ENCODE assay signal across 21 cellular contexts in genomic region chr7:81030472-81030871, GRCh38.
DNase-seq lines count a peak whose midpoint lies in the region; TF ChIP-seq lines count a peak whose summit lies in the region.
"Had no signal": no experiment of that assay in that cellular context is flagged by ENCODE, and none has a peak within 500 bp of the region (broad histone marks: within the 10 kb centered on the region; RNA-seq: fewer than 3 reads in every experiment).

No MANE protein-coding gene starts in this region.

- peaks cover 33% of the 10 kb centered on the region for H3K4me1 Mint-ChIP-seq in nephron
- H3K4me1 Mint-ChIP-seq: B cell had no signal

- H3K9me3 Mint-ChIP-seq in nephron: no peaks in the 10 kb centered on the region

- POLR2A ChIA-PET in HEK293 (lab: Yijun Ruan, JAX): no interaction called here

- H3K27ac ChIP-seq in HEK293 (ENCODE audit: extremely low read depth, low read depth, low read length): no peak overlapping the region
- H3K27ac ChIP-seq in SJCRH30: no peak overlapping the region; the same call in 1 of the 2 replicates
- H3K27ac ChIP-seq: 22Rv1; A549; BLaER1 treated with 17β-estradiol and CSF1 and Interleukin-3, amounts not matched to agents 10 nM and 100 nM; C4-2B had no signal

- H3K36me3 Mint-ChIP-seq in nephron (ENCODE audit: low read depth): no peaks in the 10 kb centered on the region
- H3K36me3 Mint-ChIP-seq: CD8-positive, alpha-beta T cell had no signal

- H3K27me3 Mint-ChIP-seq in nephron (ENCODE audit: low read depth): peaks cover 3% of the 10 kb centered on the region
- H3K27me3 Mint-ChIP-seq: B cell; CD4-positive, alpha-beta T cell had no signal

- H3K4me1 ChIP-seq in HEK293 (ENCODE audit: control insufficient read depth, insufficient read depth, low read length) (no peaks in the 10 kb centered on the region), SJCRH30 (peaks cover 32% of the 10 kb centered on the region)
- H3K4me1 ChIP-seq: A549; BLaER1 treated with 17β-estradiol and CSF1 and Interleukin-3, amounts not matched to agents 10 nM and 100 nM; Caco-2 had no signal

- peak overlapping the region; percentile 18 to 80 (median 31) for H3K27ac Mint-ChIP-seq in nephron
- H3K27ac Mint-ChIP-seq: B cell; CD4-positive, alpha-beta T cell; CD8-positive, alpha-beta T cell had no signal

- H3K36me3 ChIP-seq in HEK293 (ENCODE audit: control insufficient read depth in 2 of 2, insufficient read depth in 1 of 2, low read length in 2 of 2): no peaks in the 10 kb centered on the region
- H3K36me3 ChIP-seq in SJCRH30: no peaks in the 10 kb centered on the region
- H3K36me3 ChIP-seq: BLaER1 treated with 17β-estradiol and CSF1 and Interleukin-3, amounts not matched to agents 10 nM and 100 nM had no signal

- DNase-seq in NCI-H82 (lab: John Stamatoyannopoulos, UW) (peak; percentile 2), NCI-H82 treated with DMSO at 0.1 percent for 48 hours (lab: John Stamatoyannopoulos, UW; ENCODE audit: unreplicated experiment) (no peak), dedifferentiated amniotic fluid mesenchymal stem cell (ENCODE audit: extremely low spot score) (no peak), SJCRH30 (no peak), amygdala (lab: John Stamatoyannopoulos, UW) (no peak)
- DNase-seq: AML-193; Caco-2; Calu3; CD4-positive, alpha-beta T cell; CD8-positive, alpha-beta T cell; DMS 273 treated with DMSO at 0.1 percent for 48 hours; DMS79 treated with DMSO at 0.1 percent for 48 hours; GDM1 had no signal

- peak overlapping the region in 1 of 3 experiments; percentile 2 for H3K4me3 Mint-ChIP-seq in nephron
- H3K4me3 Mint-ChIP-seq: B cell; CD4-positive, alpha-beta T cell; CD8-positive, alpha-beta T cell had no signal

- H3K9me3 ChIP-seq in HEK293 (ENCODE audit: control insufficient read depth, insufficient read depth, low read depth, low read length): no peaks in the 10 kb centered on the region
- H3K9me3 ChIP-seq in SJCRH30 (replicated peaks): no peaks in the 10 kb centered on the region
- H3K9me3 ChIP-seq: A549; BLaER1 treated with 17β-estradiol and CSF1 and Interleukin-3, amounts not matched to agents 10 nM and 100 nM; Caco-2 had no signal

- H3K27me3 ChIP-seq in SJCRH30: no peaks in the 10 kb centered on the region
- H3K27me3 ChIP-seq: BLaER1 treated with 17β-estradiol and CSF1 and Interleukin-3, amounts not matched to agents 10 nM and 100 nM had no signal

- TF ChIP-seq CTCF in HEK293 (tag by site-specific recombination; IDR thresholded peaks at IDR 0.05): no peak
- TF ChIP-seq CTCF in nephron (IDR thresholded peaks at IDR 0.05; ENCODE audit: unreplicated experiment in 3 of 3): no peak

- CTCF ChIA-PET in HEK293 (lab: Yijun Ruan, JAX): interaction anchor here (0.5 kb wide), 1 partner anchor 982 kb away, joined by 3 read pairs; no protein-coding TSS in a partner anchor

- no peak overlapping the region for H3K4me3 ChIP-seq in HEK293 (ENCODE audit: low read depth, low read length)
- no peak overlapping the region for H3K4me3 ChIP-seq in SJCRH30
- H3K4me3 ChIP-seq: A549; BLaER1 treated with 17β-estradiol and CSF1 and Interleukin-3, amounts not matched to agents 10 nM and 100 nM; GM12878 had no signal

TF ChIP-seq in HEK293, 187 proteins besides CTCF, POLR2A, EP300 and RAD21:
- TF ChIP-seq, protein P1, sequence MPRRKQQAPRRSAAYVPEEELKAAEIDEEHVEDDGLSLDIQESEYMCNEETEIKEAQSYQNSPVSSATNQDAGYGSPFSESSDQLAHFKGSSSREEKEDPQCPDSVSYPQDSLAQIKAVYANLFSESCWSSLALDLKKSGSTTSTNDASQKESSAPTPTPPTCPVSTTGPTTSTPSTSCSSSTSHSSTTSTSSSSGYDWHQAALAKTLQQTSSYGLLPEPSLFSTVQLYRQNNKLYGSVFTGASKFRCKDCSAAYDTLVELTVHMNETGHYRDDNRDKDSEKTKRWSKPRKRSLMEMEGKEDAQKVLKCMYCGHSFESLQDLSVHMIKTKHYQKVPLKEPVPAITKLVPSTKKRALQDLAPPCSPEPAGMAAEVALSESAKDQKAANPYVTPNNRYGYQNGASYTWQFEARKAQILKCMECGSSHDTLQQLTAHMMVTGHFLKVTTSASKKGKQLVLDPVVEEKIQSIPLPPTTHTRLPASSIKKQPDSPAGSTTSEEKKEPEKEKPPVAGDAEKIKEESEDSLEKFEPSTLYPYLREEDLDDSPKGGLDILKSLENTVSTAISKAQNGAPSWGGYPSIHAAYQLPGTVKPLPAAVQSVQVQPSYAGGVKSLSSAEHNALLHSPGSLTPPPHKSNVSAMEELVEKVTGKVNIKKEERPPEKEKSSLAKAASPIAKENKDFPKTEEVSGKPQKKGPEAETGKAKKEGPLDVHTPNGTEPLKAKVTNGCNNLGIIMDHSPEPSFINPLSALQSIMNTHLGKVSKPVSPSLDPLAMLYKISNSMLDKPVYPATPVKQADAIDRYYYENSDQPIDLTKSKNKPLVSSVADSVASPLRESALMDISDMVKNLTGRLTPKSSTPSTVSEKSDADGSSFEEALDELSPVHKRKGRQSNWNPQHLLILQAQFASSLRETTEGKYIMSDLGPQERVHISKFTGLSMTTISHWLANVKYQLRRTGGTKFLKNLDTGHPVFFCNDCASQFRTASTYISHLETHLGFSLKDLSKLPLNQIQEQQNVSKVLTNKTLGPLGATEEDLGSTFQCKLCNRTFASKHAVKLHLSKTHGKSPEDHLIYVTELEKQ (tag by site-specific recombination; IDR thresholded peaks at IDR 0.05; ENCODE audit: borderline replicate concordance): no peak
- TF ChIP-seq ZNF2 (tag by site-specific recombination; IDR thresholded peaks at IDR 0.05): peak; percentile 98
- no peak for TF ChIP-seq ZNF670 (tag by site-specific recombination; IDR thresholded peaks at IDR 0.05; ENCODE audit: low read depth)
- no peak for TF ChIP-seq KLF7 (tag by site-specific recombination; IDR thresholded peaks at IDR 0.05; ENCODE audit: borderline replicate concordance)
- TF ChIP-seq, protein P2, sequence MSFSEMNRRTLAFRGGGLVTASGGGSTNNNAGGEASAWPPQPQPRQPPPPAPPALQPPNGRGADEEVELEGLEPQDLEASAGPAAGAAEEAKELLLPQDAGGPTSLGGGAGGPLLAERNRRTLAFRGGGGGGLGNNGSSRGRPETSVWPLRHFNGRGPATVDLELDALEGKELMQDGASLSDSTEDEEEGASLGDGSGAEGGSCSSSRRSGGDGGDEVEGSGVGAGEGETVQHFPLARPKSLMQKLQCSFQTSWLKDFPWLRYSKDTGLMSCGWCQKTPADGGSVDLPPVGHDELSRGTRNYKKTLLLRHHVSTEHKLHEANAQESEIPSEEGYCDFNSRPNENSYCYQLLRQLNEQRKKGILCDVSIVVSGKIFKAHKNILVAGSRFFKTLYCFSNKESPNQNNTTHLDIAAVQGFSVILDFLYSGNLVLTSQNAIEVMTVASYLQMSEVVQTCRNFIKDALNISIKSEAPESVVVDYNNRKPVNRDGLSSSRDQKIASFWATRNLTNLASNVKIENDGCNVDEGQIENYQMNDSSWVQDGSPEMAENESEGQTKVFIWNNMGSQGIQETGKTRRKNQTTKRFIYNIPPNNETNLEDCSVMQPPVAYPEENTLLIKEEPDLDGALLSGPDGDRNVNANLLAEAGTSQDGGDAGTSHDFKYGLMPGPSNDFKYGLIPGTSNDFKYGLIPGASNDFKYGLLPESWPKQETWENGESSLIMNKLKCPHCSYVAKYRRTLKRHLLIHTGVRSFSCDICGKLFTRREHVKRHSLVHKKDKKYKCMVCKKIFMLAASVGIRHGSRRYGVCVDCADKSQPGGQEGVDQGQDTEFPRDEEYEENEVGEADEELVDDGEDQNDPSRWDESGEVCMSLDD (tag by site-specific recombination; IDR thresholded peaks at IDR 0.05): no peak
- TF ChIP-seq ZNF529 (tag by site-specific recombination; IDR thresholded peaks at IDR 0.05; ENCODE audit: insufficient replicate concordance): no peak
- no peak for TF ChIP-seq ZBTB26 (tag by site-specific recombination; optimal IDR thresholded peaks at IDR 0.05)
- no peak for TF ChIP-seq ZNF174 (tag by site-specific recombination; IDR thresholded peaks at IDR 0.05)
